ENCODE assay signal across 24 cellular contexts in genomic region chr5:76204713-76205112, GRCh38.
DNase-seq lines count a peak whose midpoint lies in the region; ATAC-seq and TF ChIP-seq lines count a peak whose summit lies in the region.
"Had no signal": no experiment of that assay in that cellular context is flagged by ENCODE, and none has a peak within 500 bp of the region (broad histone marks: within the 10 kb centered on the region; RNA-seq: fewer than 3 reads in every experiment).

No MANE protein-coding gene starts in this region.

- intact Hi-C loops in colonic mucosa (cut with DNase I) (no loop called here), lower lobe of right lung (cut with DNase I) (no loop called here)
- intact Hi-C loops in activated CD8-positive, alpha-beta T cell treated with anti-CD3 and anti-CD28 coated beads for 36 hours (cut with micrococcal nuclease): no loop called here

- H3K27ac ChIP-seq in colonic mucosa: peak overlapping the region; percentile 42
- H3K27ac ChIP-seq in lower lobe of right lung: no peak overlapping the region
- H3K27ac ChIP-seq: coronary artery, sigmoid colon, SJSA1, thoracic aorta had no signal

- no peak overlapping the region for H3K27ac Mint-ChIP-seq in activated CD8-positive, alpha-beta T cell treated with anti-CD3 and anti-CD28 coated beads for 36 hours
- no peak overlapping the region for H3K27ac Mint-ChIP-seq in chondrocyte (ENCODE audit: unreplicated experiment)
- no peak overlapping the region for H3K27ac Mint-ChIP-seq in stimulated activated effector memory CD8-positive, alpha-beta T cell treated with anti-CD3 and anti-CD28 coated beads, Interleukin-12 subunit alpha, Interleukin-12 subunit beta, amount 100 ng/mL, for 72 hours
- H3K27ac Mint-ChIP-seq: CD4-positive, CD25-positive, alpha-beta regulatory T cell had no signal

- H3K27me3 Mint-ChIP-seq in activated CD8-positive, alpha-beta T cell treated with anti-CD3 and anti-CD28 coated beads for 36 hours: no peaks in the 10 kb centered on the region
- H3K27me3 Mint-ChIP-seq in chondrocyte (ENCODE audit: low read depth): peaks cover 6% of the 10 kb centered on the region

- H3K4me3 ChIP-seq in colonic mucosa: no peak overlapping the region
- no peak overlapping the region for H3K4me3 ChIP-seq in lower lobe of right lung
- H3K4me3 ChIP-seq: coronary artery, GM12878, sigmoid colon, SJSA1, thoracic aorta had no signal

- peak; percentile 77 to 79 for ATAC-seq in lower lobe of right lung
- ATAC-seq in activated CD8-positive, alpha-beta T cell treated with anti-CD3 and anti-CD28 coated beads for 36 hours: no peak
- no peak for ATAC-seq in stimulated activated effector memory CD8-positive, alpha-beta T cell treated with anti-CD3 and anti-CD28 coated beads, Interleukin-12 subunit alpha, Interleukin-12 subunit beta, amount 100 ng/mL, for 72 hours
- ATAC-seq: GM12878 had no signal

- no peak for TF ChIP-seq CTCF in colonic mucosa (IDR thresholded peaks at IDR 0.05)
- no peak for TF ChIP-seq CTCF in lower lobe of right lung (IDR thresholded peaks at IDR 0.05)
- TF ChIP-seq CTCF in activated CD8-positive, alpha-beta T cell treated with anti-CD3 and anti-CD28 coated beads for 36 hours (IDR thresholded peaks at IDR 0.05): no peak
- no peak for TF ChIP-seq CTCF in chondrocyte (IDR thresholded peaks at IDR 0.05)

- POLR2A ChIA-PET in activated CD8-positive, alpha-beta T cell treated with anti-CD3 and anti-CD28 coated beads for 36 hours (lab: Charles Lee): no interaction called here

- CTCF ChIA-PET in activated CD8-positive, alpha-beta T cell treated with anti-CD3 and anti-CD28 coated beads for 36 hours (lab: Charles Lee): no interaction called here

- no peaks in the 10 kb centered on the region for H3K27me3 ChIP-seq in colonic mucosa
- no peaks in the 10 kb centered on the region for H3K27me3 ChIP-seq in lower lobe of right lung (ENCODE audit: low read depth)
- H3K27me3 ChIP-seq: sigmoid colon had no signal

- H3K9me3 ChIP-seq in colonic mucosa (no peaks in the 10 kb centered on the region), lower lobe of right lung (peaks cover 9% of the 10 kb centered on the region)
- H3K9me3 ChIP-seq: SJSA1, thoracic aorta had no signal

- H3K36me3 ChIP-seq in colonic mucosa (no peaks in the 10 kb centered on the region), lower lobe of right lung (no peaks in the 10 kb centered on the region)
- H3K36me3 ChIP-seq: sigmoid colon, SJSA1, thoracic aorta had no signal

- H3K4me1 ChIP-seq in colonic mucosa (no peaks in the 10 kb centered on the region), lower lobe of right lung (no peaks in the 10 kb centered on the region)
- H3K4me1 ChIP-seq: SJSA1 had no signal

- no peaks in the 10 kb centered on the region for H3K4me1 Mint-ChIP-seq in activated CD8-positive, alpha-beta T cell treated with anti-CD3 and anti-CD28 coated beads for 36 hours (ENCODE audit: low read depth)
- no peaks in the 10 kb centered on the region for H3K4me1 Mint-ChIP-seq in chondrocyte (ENCODE audit: low read depth)
- peaks cover under 1% of the 10 kb centered on the region for H3K4me1 Mint-ChIP-seq in stimulated activated effector memory CD8-positive, alpha-beta T cell treated with anti-CD3 and anti-CD28 coated beads, Interleukin-12 subunit alpha, Interleukin-12 subunit beta, amount 100 ng/mL, for 72 hours

- no peaks in the 10 kb centered on the region for H3K9me3 Mint-ChIP-seq in activated CD8-positive, alpha-beta T cell treated with anti-CD3 and anti-CD28 coated beads for 36 hours
- H3K9me3 Mint-ChIP-seq in chondrocyte (ENCODE audit: low read depth): peaks cover 3% of the 10 kb centered on the region
- no peaks in the 10 kb centered on the region for H3K9me3 Mint-ChIP-seq in stimulated activated effector memory CD8-positive, alpha-beta T cell treated with anti-CD3 and anti-CD28 coated beads, Interleukin-12 subunit alpha, Interleukin-12 subunit beta, amount 100 ng/mL, for 72 hours

- H3K4me3 Mint-ChIP-seq in activated CD8-positive, alpha-beta T cell treated with anti-CD3 and anti-CD28 coated beads for 36 hours: no peak overlapping the region
- H3K4me3 Mint-ChIP-seq in chondrocyte (ENCODE audit: unreplicated experiment): no peak overlapping the region
- no peak overlapping the region for H3K4me3 Mint-ChIP-seq in stimulated activated effector memory CD8-positive, alpha-beta T cell treated with anti-CD3 and anti-CD28 coated beads, Interleukin-12 subunit alpha, Interleukin-12 subunit beta, amount 100 ng/mL, for 72 hours
- H3K4me3 Mint-ChIP-seq: CD4-positive, CD25-positive, alpha-beta regulatory T cell had no signal

- H3K9ac ChIP-seq in colonic mucosa (ENCODE audit: low read depth in 2 of 2, low read length in 2 of 2): no peak overlapping the region

- peak; percentile 12 for DNase-seq in NCI-H748 (lab: John Stamatoyannopoulos, UW; ENCODE audit: unreplicated experiment)
- DNase-seq in NCI-H748 treated with DMSO at 0.1 percent for 48 hours (lab: John Stamatoyannopoulos, UW): no peak
- DNase-seq in colonic mucosa: peak; percentile 50
- DNase-seq in lower lobe of right lung: no peak
- no peak for DNase-seq in activated CD8-positive, alpha-beta T cell treated with anti-CD3 and anti-CD28 coated beads for 36 hours
- no peak for DNase-seq in chondrocyte (ENCODE audit: low spot score)
- no peak for DNase-seq in stimulated activated effector memory CD8-positive, alpha-beta T cell treated with anti-CD3 and anti-CD28 coated beads, Interleukin-12 subunit alpha, Interleukin-12 subunit beta, amount 100 ng/mL, for 72 hours (ENCODE audit: low spot score in 2 of 2)
- DNase-seq in activated T-cell treated with anti-CD3 and anti-CD28 coated beads for 4 hours: no peak
- DNase-seq: activated CD4-positive, alpha-beta T cell treated with anti-CD3 and anti-CD28 coated beads for 4 hours; activated CD8-positive, alpha-beta memory T cell treated with anti-CD3 and anti-CD28 coated beads, Interleukin-2, amount 50 U/mL, for 4 hours; activated gamma-delta T cell treated with Interleukin-2 at 50 U/mL for 16 hours; CD4-positive, CD25-positive, alpha-beta regulatory T cell; erythroblast; Kasumi-1; kidney glomerular epithelial cell; NCI-H1436; NCI-H226; occipital lobe; sigmoid colon; stimulated activated CD4-positive, alpha-beta T cell treated with anti-CD3 and anti-CD28 coated beads, Interleukin-2, amount 100 ng/mL, for 48 hours had no signal

- H3K36me3 Mint-ChIP-seq in activated CD8-positive, alpha-beta T cell treated with anti-CD3 and anti-CD28 coated beads for 36 hours (ENCODE audit: low read depth): no peaks in the 10 kb centered on the region
- no peaks in the 10 kb centered on the region for H3K36me3 Mint-ChIP-seq in chondrocyte (ENCODE audit: low read depth)
- H3K36me3 Mint-ChIP-seq in stimulated activated effector memory CD8-positive, alpha-beta T cell treated with anti-CD3 and anti-CD28 coated beads, Interleukin-12 subunit alpha, Interleukin-12 subunit beta, amount 100 ng/mL, for 72 hours: no peaks in the 10 kb centered on the region
- H3K36me3 Mint-ChIP-seq: CD4-positive, CD25-positive, alpha-beta regulatory T cell had no signal

Comparison
In these comparisons a context has a peak if more than half of its experiments do, and no peak if none do; other contexts are left out.
1. DNase-seq: peak in NCI-H748 (single experiment) and colonic mucosa (single experiment); none in NCI-H748 treated with DMSO at 0.1 percent for 48 hours (single experiment), lower lobe of right lung (single experiment), activated CD8-positive, alpha-beta T cell treated with anti-CD3 and anti-CD28 coated beads for 36 hours (single experiment), chondrocyte (single experiment), stimulated activated effector memory CD8-positive, alpha-beta T cell treated with anti-CD3 and anti-CD28 coated beads, Interleukin-12 subunit alpha, Interleukin-12 subunit beta, amount 100 ng/mL, for 72 hours (0 of 2) and activated T-cell treated with anti-CD3 and anti-CD28 coated beads for 4 hours (single experiment).
2. ATAC-seq: peak in lower lobe of right lung (2 of 2); none in activated CD8-positive, alpha-beta T cell treated with anti-CD3 and anti-CD28 coated beads for 36 hours (single experiment) and stimulated activated effector memory CD8-positive, alpha-beta T cell treated with anti-CD3 and anti-CD28 coated beads, Interleukin-12 subunit alpha, Interleukin-12 subunit beta, amount 100 ng/mL, for 72 hours (single experiment).